Comparison of ENCODE assay signal across 19 cellular contexts in genomic region chr13:21703846-21704245, GRCh38. TPM values are rescaled to one million over a fixed set of nuclear protein-coding genes. Genes with fewer than 3 reads are reported as not detected.
DNase-seq lines count a peak whose midpoint lies in the region; ATAC-seq and TF ChIP-seq lines count a peak whose summit lies in the region.
"Had no signal": no experiment of that assay in that cellular context is flagged by ENCODE, and none has a peak within 500 bp of the region (broad histone marks: within the 10 kb centered on the region; RNA-seq: fewer than 3 reads in every experiment).

No MANE protein-coding gene starts in this region.

- intact Hi-C loops in PC-3 (cut with micrococcal nuclease) = no loop called here

- POLR2A ChIA-PET in PC-3 (lab: Charles Lee; ENCODE audit: unreplicated experiment) = no interaction called here

- no peak overlapping the region for H2AFZ ChIP-seq in PC-3 (ENCODE audit: low read length)

- peaks cover 11% of the 10 kb centered on the region for H3K4me1 ChIP-seq in PC-3 (ENCODE audit: insufficient read depth, low read length)
- H3K4me1 ChIP-seq: pancreas, uterus had no signal

- no peak overlapping the region for H3K4me3 ChIP-seq in LNCaP clone FGC (ENCODE audit: low read depth, low read length)
- no peak overlapping the region for H3K4me3 ChIP-seq in PC-3 (ENCODE audit: low read length)
- H3K4me3 ChIP-seq in epithelial cell of esophagus (ENCODE audit: low read length) = no peak overlapping the region
- H3K4me3 ChIP-seq: K562, pancreas, thoracic aorta, uterus had no signal

- no peak for TF ChIP-seq CTCF in LNCaP clone FGC (IDR thresholded peaks at IDR 0.05; ENCODE audit: control insufficient read depth, extremely low read depth, insufficient read depth)
- no peak for TF ChIP-seq CTCF in PC-3 (conservative IDR thresholded peaks at IDR 0.05; ENCODE audit: low read depth, low read length)
- no peak for TF ChIP-seq CTCF in epithelial cell of esophagus (IDR thresholded peaks at IDR 0.05; ENCODE audit: insufficient read depth, low read depth, low read length, missing control alignments)

- DNase-seq in DMS53 treated with DMSO at 0.1 percent for 48 hours (lab: John Stamatoyannopoulos, UW; ENCODE audit: unreplicated experiment) (peak; percentile 98), LNCaP clone FGC (ENCODE audit: low read depth) (peak; percentile 44), PC-3 (peak; percentile 71), epithelial cell of esophagus (ENCODE audit: low read depth) (peak; percentile 81), SIG-M5 (lab: John Stamatoyannopoulos, UW) (no peak), SW 1271 (lab: John Stamatoyannopoulos, UW) (no peak)
- DNase-seq: activated B cell treated with CpG ODN at 0.5 μM for 24 hours; NCI-H1436 treated with DMSO at 0.1 percent for 48 hours; NCI-H2171 treated with DMSO at 0.1 percent for 48 hours; pancreas; right cardiac atrium; stimulated activated naive CD8-positive, alpha-beta T cell treated with anti-CD3 and anti-CD28 coated beads, Interleukin-15, Interleukin-2, amounts not matched to agents 100 U/mL and 50 U/mL, for 24 hours; T-helper 9 cell; uterus had no signal

- H4K20me1 ChIP-seq in PC-3 (ENCODE audit: low read length) = no peaks in the 10 kb centered on the region

- no TSS peak for BruUV-seq in PC-3 (replicated peaks; lab: Mats Ljungman, UMichigan)

- CTCF ChIA-PET in PC-3 (lab: Charles Lee) = no interaction called here

- no peaks in the 10 kb centered on the region for H3K79me2 ChIP-seq in PC-3 (ENCODE audit: low read length)

- H3K27ac ChIP-seq in PC-3 (ENCODE audit: low read length) = no peak overlapping the region
- H3K27ac ChIP-seq: C4-2B, pancreas, thoracic aorta, uterus had no signal

- H3K4me2 ChIP-seq in PC-3 (ENCODE audit: low read length) = peak overlapping the region; percentile 18; the same call in 1 of the 2 replicates

- H3K9me3 ChIP-seq in PC-3 (ENCODE audit: low read length) = no peaks in the 10 kb centered on the region
- H3K9me3 ChIP-seq: pancreas, thoracic aorta, uterus had no signal

- H3K9ac ChIP-seq in PC-3 (ENCODE audit: low read length) = no peak overlapping the region

- H3K36me3 ChIP-seq in PC-3 (ENCODE audit: low read depth, low read length) = no peaks in the 10 kb centered on the region
- H3K36me3 ChIP-seq: pancreas, thoracic aorta, uterus had no signal

- no peaks in the 10 kb centered on the region for H3K9me2 ChIP-seq in PC-3 (replicated peaks; ENCODE audit: low read length)

- peaks cover 39% of the 10 kb centered on the region for H3K27me3 ChIP-seq in PC-3 (ENCODE audit: low read length)
- H3K27me3 ChIP-seq: pancreas, uterus had no signal

- H3F3A ChIP-seq in PC-3 (ENCODE audit: low read length, unreplicated experiment) = no peaks in the 10 kb centered on the region

- ATAC-seq in PC-3 (peak; percentile 95), HG03039 (IDR thresholded peaks at IDR 0.05; ENCODE audit: unreplicated experiment) (no peak)
- ATAC-seq: K562; pancreas; right cardiac atrium; stimulated activated naive CD8-positive, alpha-beta T cell treated with anti-CD3 and anti-CD28 coated beads, Interleukin-15, Interleukin-2, amounts not matched to agents 100 U/mL and 50 U/mL, for 24 hours had no signal

RNA-seq across cellular contexts. Expression of gene FGF9, which starts 33.0 kb away (rescaled TPM):
- total RNA-seq in PC-3 (2014; rRNA removed) = not detected in 2 replicates
- total RNA-seq: G401, K562 had no signal

Comparison
In these comparisons a context has a peak if more than half of its experiments do, and no peak if none do; other contexts are left out.
1. DNase-seq: peak in DMS53 treated with DMSO at 0.1 percent for 48 hours (single experiment), LNCaP clone FGC (single experiment), PC-3 (single experiment) and epithelial cell of esophagus (single experiment); none in SIG-M5 (single experiment) and SW 1271 (0 of 2).